Comparison of ENCODE assay signal across 19 cellular contexts in the genomic region with DNA sequence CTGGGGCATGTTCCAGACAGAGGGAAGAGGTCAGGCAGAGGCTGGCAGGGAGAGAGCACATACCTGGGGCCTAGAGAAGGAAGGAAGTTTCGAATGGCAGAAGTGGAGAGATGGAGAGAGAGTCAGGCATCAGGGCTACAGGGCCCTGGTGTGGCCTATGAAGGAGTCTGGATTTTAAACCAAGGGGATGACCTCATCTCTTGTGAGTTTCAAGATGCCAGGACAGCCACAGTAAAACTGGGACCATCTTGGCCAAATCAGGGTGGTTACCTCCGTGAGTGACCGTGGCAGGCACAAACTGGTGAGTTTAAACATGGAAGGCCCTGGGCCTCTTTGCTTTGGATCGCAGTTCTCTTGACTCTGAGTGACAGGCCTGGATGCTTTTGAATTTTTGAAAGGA.
DNase-seq lines count a peak whose midpoint lies in the region; ATAC-seq and TF ChIP-seq lines count a peak whose summit lies in the region.
"Had no signal": no experiment of that assay in that cellular context is flagged by ENCODE, and none has a peak within 500 bp of the region (broad histone marks: within the 10 kb centered on the region; RNA-seq: fewer than 3 reads in every experiment).

No MANE protein-coding gene starts in this region.

- H3K4me3 Mint-ChIP-seq in activated naive CD4-positive, alpha-beta T cell treated with anti-CD3 and anti-CD28 coated beads, Interleukin-2, amount 50 U/mL, for 24 hours: peak overlapping the region; percentile 42
- H3K4me3 Mint-ChIP-seq in central memory CD8-positive, alpha-beta T cell: no peak overlapping the region
- peak overlapping the region; percentile 9 to 70 for H3K4me3 Mint-ChIP-seq in stimulated activated naive CD8-positive, alpha-beta T cell treated with anti-CD3 and anti-CD28 coated beads, Interleukin-15, amount 100 ng/mL, for 72 hours

- H3K27ac Mint-ChIP-seq in activated naive CD4-positive, alpha-beta T cell treated with anti-CD3 and anti-CD28 coated beads, Interleukin-2, amount 50 U/mL, for 24 hours: peak overlapping the region; percentile 69
- peak overlapping the region; percentile 79 for H3K27ac Mint-ChIP-seq in central memory CD8-positive, alpha-beta T cell (ENCODE audit: low read depth)
- H3K27ac Mint-ChIP-seq in stimulated activated naive CD8-positive, alpha-beta T cell treated with anti-CD3 and anti-CD28 coated beads, Interleukin-15, amount 100 ng/mL, for 72 hours: peak overlapping the region; percentile 82 to 85

- H3K36me3 Mint-ChIP-seq in activated naive CD4-positive, alpha-beta T cell treated with anti-CD3 and anti-CD28 coated beads, Interleukin-2, amount 50 U/mL, for 24 hours: no peaks in the 10 kb centered on the region
- H3K36me3 Mint-ChIP-seq in central memory CD8-positive, alpha-beta T cell (ENCODE audit: insufficient read depth): no peaks in the 10 kb centered on the region
- H3K36me3 Mint-ChIP-seq: CD8-positive, alpha-beta memory T cell; T-cell had no signal

- DNase-seq in activated naive CD4-positive, alpha-beta T cell (lab: John Stamatoyannopoulos, UW): no peak
- DNase-seq in central memory CD8-positive, alpha-beta T cell (ENCODE audit: low spot score in 2 of 2): no peak
- no peak for DNase-seq in stimulated activated naive CD8-positive, alpha-beta T cell treated with anti-CD3 and anti-CD28 coated beads, Interleukin-15, amount 100 ng/mL, for 72 hours
- DNase-seq in islet precursor cell (no peak), RWPE1 (ENCODE audit: low spot score) (no peak)
- DNase-seq: activated CD8-positive, alpha-beta memory T cell treated with anti-CD3 and anti-CD28 coated beads for 24 hours; DMS79 treated with DMSO at 0.1 percent for 48 hours; mesenchymal stem cell; NCI-H1092 treated with DMSO at 0.1 percent for 48 hours; NCI-H2081 treated with DMSO at 0.1 percent for 48 hours; NCI-H446; small intestine; stimulated activated naive CD4-positive, alpha-beta T cell treated with Interleukin-2 at 50 U/mL for 16 hours; transverse colon had no signal

- TF ChIP-seq CTCF in VCaP (conservative IDR thresholded peaks at IDR 0.05) (no peak), RWPE1 (conservative IDR thresholded peaks at IDR 0.05; ENCODE audit: low read depth) (no peak)

- ATAC-seq in central memory CD8-positive, alpha-beta T cell (replicated peaks; ENCODE audit: extremely low read depth, poor library complexity, severe bottlenecking): no peak
- peak; percentile 33 for ATAC-seq in stimulated activated naive CD8-positive, alpha-beta T cell treated with anti-CD3 and anti-CD28 coated beads, Interleukin-15, amount 100 ng/mL, for 72 hours
- no peak for ATAC-seq in GM21423 (IDR thresholded peaks at IDR 0.05; ENCODE audit: unreplicated experiment)

- H3K9me3 Mint-ChIP-seq in activated naive CD4-positive, alpha-beta T cell treated with anti-CD3 and anti-CD28 coated beads, Interleukin-2, amount 50 U/mL, for 24 hours: no peaks in the 10 kb centered on the region
- H3K9me3 Mint-ChIP-seq in central memory CD8-positive, alpha-beta T cell: no peaks in the 10 kb centered on the region
- no peaks in the 10 kb centered on the region for H3K9me3 Mint-ChIP-seq in stimulated activated naive CD8-positive, alpha-beta T cell treated with anti-CD3 and anti-CD28 coated beads, Interleukin-15, amount 100 ng/mL, for 72 hours
- H3K9me3 Mint-ChIP-seq: CD8-positive, alpha-beta memory T cell; T-cell had no signal

- peak overlapping the region; percentile 69; the same call in 1 of the 2 replicates for H3K27ac ChIP-seq in VCaP
- H3K27ac ChIP-seq in RWPE1: no peak overlapping the region
- H3K27ac ChIP-seq: transverse colon had no signal

- H3K27me3 Mint-ChIP-seq in activated naive CD4-positive, alpha-beta T cell treated with anti-CD3 and anti-CD28 coated beads, Interleukin-2, amount 50 U/mL, for 24 hours: peaks cover 2% of the 10 kb centered on the region
- H3K27me3 Mint-ChIP-seq in central memory CD8-positive, alpha-beta T cell: peaks cover 14% of the 10 kb centered on the region
- peaks cover 8% of the 10 kb centered on the region for H3K27me3 Mint-ChIP-seq in stimulated activated naive CD8-positive, alpha-beta T cell treated with anti-CD3 and anti-CD28 coated beads, Interleukin-15, amount 100 ng/mL, for 72 hours

- CTCF ChIA-PET in RWPE1 (lab: Yijun Ruan, JAX): no interaction called here

- H3K4me1 Mint-ChIP-seq in activated naive CD4-positive, alpha-beta T cell treated with anti-CD3 and anti-CD28 coated beads, Interleukin-2, amount 50 U/mL, for 24 hours: peaks cover 23% of the 10 kb centered on the region
- H3K4me1 Mint-ChIP-seq in central memory CD8-positive, alpha-beta T cell: no peaks in the 10 kb centered on the region
- H3K4me1 Mint-ChIP-seq in stimulated activated naive CD8-positive, alpha-beta T cell treated with anti-CD3 and anti-CD28 coated beads, Interleukin-15, amount 100 ng/mL, for 72 hours: peaks cover 42% of the 10 kb centered on the region

- POLR2A ChIA-PET in RWPE1 (lab: Yijun Ruan, JAX; ENCODE audit: low non-redundant PET): no interaction called here
